In the genomic region with DNA sequence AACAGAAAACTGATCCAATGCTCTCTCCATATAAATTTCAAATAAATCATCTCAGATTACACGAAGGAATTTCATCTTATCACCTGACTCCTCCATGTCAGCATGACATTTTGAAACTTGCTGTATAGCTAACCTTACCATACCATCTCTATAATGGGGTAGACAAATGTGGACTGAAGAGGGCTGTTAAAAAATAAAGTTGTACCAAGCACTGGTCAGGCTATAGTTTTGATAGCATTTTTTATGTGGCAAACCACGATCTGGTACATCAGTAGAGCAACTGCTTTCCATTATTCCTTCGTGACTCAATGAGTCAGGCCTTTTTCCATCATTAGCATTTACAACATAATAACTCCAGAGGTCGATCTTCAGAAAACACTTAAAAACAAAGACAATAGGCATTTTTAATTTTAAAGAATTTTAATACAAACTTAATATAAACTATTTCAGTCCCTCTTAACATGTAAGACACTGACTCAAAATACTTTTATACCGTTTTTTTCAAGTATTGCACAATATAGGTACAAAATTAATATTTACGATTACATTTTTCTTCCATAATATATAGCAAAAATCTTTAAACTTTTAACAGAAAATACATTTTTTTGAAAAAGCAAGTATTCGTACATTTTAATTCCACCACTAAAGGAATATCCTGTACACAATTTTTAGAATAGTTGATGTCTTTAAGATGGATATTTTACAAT, we compare ENCODE assay signal across 12 cellular contexts. TPM values are rescaled to one million over a fixed set of nuclear protein-coding genes. Genes with fewer than 3 reads are reported as not detected.
DNase-seq lines count a peak whose midpoint lies in the region; ATAC-seq, FAIRE-seq and TF ChIP-seq lines count a peak whose summit lies in the region.
"Had no signal": no experiment of that assay in that cellular context is flagged by ENCODE, and none has a peak within 500 bp of the region (broad histone marks: within the 10 kb centered on the region; RNA-seq: fewer than 3 reads in every experiment).

No MANE protein-coding gene starts in this region.

- H3K27ac ChIP-seq in ascending aorta (peak overlapping the region in 1 of 2 donors; percentile 21), liver (ENCODE audit: low read depth in 1 of 2, low read length in 2 of 2) (no peak overlapping the region)

- H3K9me3 Mint-ChIP-seq in stimulated activated naive CD8-positive, alpha-beta T cell treated with anti-CD3 and anti-CD28 coated beads, Interleukin-15, amount 100 ng/mL, for 72 hours = no peaks in the 10 kb centered on the region
- no peaks in the 10 kb centered on the region for H3K9me3 Mint-ChIP-seq in nephron progenitor cell
- H3K9me3 Mint-ChIP-seq: activated CD4-positive, alpha-beta T cell treated with anti-CD3 and anti-CD28 coated beads, Interleukin-2, amount 10 ng/mL, durations not matched to agents 7 days and 5 days; activated naive CD4-positive, alpha-beta T cell treated with anti-CD3 and anti-CD28 coated beads for 36 hours; H9 had no signal

- H3K27me3 Mint-ChIP-seq in stimulated activated naive CD8-positive, alpha-beta T cell treated with anti-CD3 and anti-CD28 coated beads, Interleukin-15, amount 100 ng/mL, for 72 hours = no peaks in the 10 kb centered on the region
- H3K27me3 Mint-ChIP-seq in nephron progenitor cell (ENCODE audit: low read depth, poor library complexity) = peaks cover 3% of the 10 kb centered on the region
- H3K27me3 Mint-ChIP-seq: activated CD4-positive, alpha-beta T cell treated with anti-CD3 and anti-CD28 coated beads, Interleukin-2, amount 10 ng/mL, durations not matched to agents 7 days and 5 days had no signal

- H3K9ac ChIP-seq in liver (ENCODE audit: low read depth in 1 of 2, low read length in 2 of 2) = peak overlapping the region; percentile 47 to 100

- H3K4me1 Mint-ChIP-seq in stimulated activated naive CD8-positive, alpha-beta T cell treated with anti-CD3 and anti-CD28 coated beads, Interleukin-15, amount 100 ng/mL, for 72 hours = peaks cover 32% of the 10 kb centered on the region
- peaks cover 34% of the 10 kb centered on the region for H3K4me1 Mint-ChIP-seq in nephron progenitor cell

- TF ChIP-seq RAD21 in liver (IDR thresholded peaks at IDR 0.05) = no peak

- 36% methylated on average over 7 of the region's 7 CpGs for WGBS in liver

- DNase-seq in HTR-8/SVneo (ENCODE audit: insufficient read length, low spot score) (no peak), ascending aorta (ENCODE audit: low spot score in 2 of 2) (no peak), nephron progenitor cell (no peak), NCI-H1105 (lab: John Stamatoyannopoulos, UW) (no peak), NCI-H345 (lab: John Stamatoyannopoulos, UW) (no peak)
- DNase-seq in stimulated activated naive CD8-positive, alpha-beta T cell treated with anti-CD3 and anti-CD28 coated beads, Interleukin-15, amount 100 ng/mL, for 72 hours = no peak
- DNase-seq: activated CD4-positive, alpha-beta T cell treated with anti-CD3 and anti-CD28 coated beads, Interleukin-2, amount 10 ng/mL, durations not matched to agents 7 days and 5 days; activated naive CD4-positive, alpha-beta T cell treated with anti-CD3 and anti-CD28 coated beads for 36 hours; H9; NCI-H187 treated with DMSO at 0.1 percent for 48 hours; stimulated activated CD4-positive, alpha-beta T cell treated with anti-CD3 and anti-CD28 coated beads, Interleukin-12 subunit alpha, Interleukin-12 subunit beta, amount 100 ng/mL, for 4 hours had no signal

- FAIRE-seq in HTR-8/SVneo (lab: Jason Lieb, UNC) = peak; percentile 33

- H3K36me3 ChIP-seq in ascending aorta (peaks cover 5 to 8% of the 10 kb centered on the region in 2 donors), liver (ENCODE audit: control insufficient read depth in 4 of 4, insufficient read depth in 3 of 4, low read depth in 1 of 4, low read length in 3 of 4) (peaks cover 2 to 14% (median 8%) of the 10 kb centered on the region in 4 donors)

- peak overlapping the region; percentile 66 to 80 for H3K4me3 Mint-ChIP-seq in stimulated activated naive CD8-positive, alpha-beta T cell treated with anti-CD3 and anti-CD28 coated beads, Interleukin-15, amount 100 ng/mL, for 72 hours
- H3K4me3 Mint-ChIP-seq in nephron progenitor cell = no peak overlapping the region
- H3K4me3 Mint-ChIP-seq: activated naive CD4-positive, alpha-beta T cell treated with anti-CD3 and anti-CD28 coated beads for 36 hours had no signal

- TF ChIP-seq CTCF in ascending aorta (IDR thresholded peaks at IDR 0.05) = no peak
- no peak for TF ChIP-seq CTCF in liver (IDR thresholded peaks at IDR 0.05; ENCODE audit: low read depth, low read length, missing input control)
- no peak for TF ChIP-seq CTCF in nephron progenitor cell (IDR thresholded peaks at IDR 0.05)

- no peaks in the 10 kb centered on the region for H3K9me3 ChIP-seq in ascending aorta
- H3K9me3 ChIP-seq in liver (ENCODE audit: control insufficient read depth in 4 of 4, low read length in 3 of 4) = no peaks in the 10 kb centered on the region

- intact Hi-C loops in ascending aorta (cut with DNase I) = no loop called here

- no peak for ATAC-seq in stimulated activated naive CD8-positive, alpha-beta T cell treated with anti-CD3 and anti-CD28 coated beads, Interleukin-15, amount 100 ng/mL, for 72 hours

- H3K4me1 ChIP-seq in ascending aorta = peaks cover 0 to 8% of the 10 kb centered on the region in 2 donors
- H3K4me1 ChIP-seq in liver (ENCODE audit: control insufficient read depth in 4 of 4, insufficient read depth in 4 of 4, low read length in 3 of 4) = peaks cover 0 to 22% (median 16%) of the 10 kb centered on the region in 4 donors

- H3K4me3 ChIP-seq in ascending aorta = peak overlapping the region; percentile 34 to 99
- no peak overlapping the region for H3K4me3 ChIP-seq in liver (ENCODE audit: low read depth in 1 of 3, low read length in 3 of 3)

- peaks cover 18% of the 10 kb centered on the region for H3K36me3 Mint-ChIP-seq in nephron progenitor cell (ENCODE audit: low read depth)

- H3K27ac Mint-ChIP-seq in stimulated activated naive CD8-positive, alpha-beta T cell treated with anti-CD3 and anti-CD28 coated beads, Interleukin-15, amount 100 ng/mL, for 72 hours = no peak overlapping the region
- H3K27ac Mint-ChIP-seq in nephron progenitor cell = no peak overlapping the region
- H3K27ac Mint-ChIP-seq: activated CD4-positive, alpha-beta T cell treated with anti-CD3 and anti-CD28 coated beads, Interleukin-2, amount 10 ng/mL, durations not matched to agents 7 days and 5 days had no signal

- H3K27me3 ChIP-seq in ascending aorta = no peaks in the 10 kb centered on the region
- H3K27me3 ChIP-seq in liver (ENCODE audit: control insufficient read depth in 4 of 4, insufficient read depth in 4 of 4, low read length in 3 of 4) = no peaks in the 10 kb centered on the region

TF ChIP-seq in liver, 16 proteins besides CTCF, POLR2A, EP300 and RAD21:
- TF ChIP-seq, protein P1, sequence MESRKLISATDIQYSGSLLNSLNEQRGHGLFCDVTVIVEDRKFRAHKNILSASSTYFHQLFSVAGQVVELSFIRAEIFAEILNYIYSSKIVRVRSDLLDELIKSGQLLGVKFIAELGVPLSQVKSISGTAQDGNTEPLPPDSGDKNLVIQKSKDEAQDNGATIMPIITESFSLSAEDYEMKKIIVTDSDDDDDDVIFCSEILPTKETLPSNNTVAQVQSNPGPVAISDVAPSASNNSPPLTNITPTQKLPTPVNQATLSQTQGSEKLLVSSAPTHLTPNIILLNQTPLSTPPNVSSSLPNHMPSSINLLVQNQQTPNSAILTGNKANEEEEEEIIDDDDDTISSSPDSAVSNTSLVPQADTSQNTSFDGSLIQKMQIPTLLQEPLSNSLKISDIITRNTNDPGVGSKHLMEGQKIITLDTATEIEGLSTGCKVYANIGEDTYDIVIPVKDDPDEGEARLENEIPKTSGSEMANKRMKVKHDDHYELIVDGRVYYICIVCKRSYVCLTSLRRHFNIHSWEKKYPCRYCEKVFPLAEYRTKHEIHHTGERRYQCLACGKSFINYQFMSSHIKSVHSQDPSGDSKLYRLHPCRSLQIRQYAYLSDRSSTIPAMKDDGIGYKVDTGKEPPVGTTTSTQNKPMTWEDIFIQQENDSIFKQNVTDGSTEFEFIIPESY (IDR thresholded peaks at IDR 0.05) = no peak
- TF ChIP-seq GABPA (IDR thresholded peaks at IDR 0.05 in 1 of 2, conservative IDR thresholded peaks at IDR 0.05 in 1 of 2) (no peak), YY1 (IDR thresholded peaks at IDR 0.05) (no peak), NR2F2 (IDR thresholded peaks at IDR 0.05) (no peak), SP1 (IDR thresholded peaks at IDR 0.05) (no peak), MAX (IDR thresholded peaks at IDR 0.05) (no peak), RXRA (IDR thresholded peaks at IDR 0.05) (no peak), HNF4G (IDR thresholded peaks at IDR 0.05) (no peak), FOXA2 (IDR thresholded peaks at IDR 0.05) (no peak), FOXA1 (IDR thresholded peaks at IDR 0.05) (no peak), HNF4A (conservative IDR thresholded peaks at IDR 0.05) (no peak), ATF3 (IDR thresholded peaks at IDR 0.05) (no peak)

RNA-seq across cellular contexts. Expression of gene TOB1, which starts 4.2 kb away (rescaled TPM):
- 41.7 TPM for total RNA-seq in ascending aorta
- 10 to 100 TPM; 10.2 to 28.0 TPM for total RNA-seq in liver
- polyA plus RNA-seq in liver = 100 to 1,000 TPM in 1 of 2 donors, 10 to 100 TPM in 1; 47.5 to 132 TPM

RNA-seq across cellular contexts. Expression of gene WFIKKN2, which starts 26.6 kb away (rescaled TPM):
- total RNA-seq in ascending aorta (not detected), liver (under 1 TPM in 1 of 2 donors, not detected in 1; 0.19 TPM)
- under 1 TPM; 0.02 to 0.07 TPM for polyA plus RNA-seq in liver
- total RNA-seq: activated CD4-positive, alpha-beta T cell treated with anti-CD3 and anti-CD28 coated beads, Interleukin-2, amount 10 ng/mL, durations not matched to agents 7 days and 5 days; activated naive CD4-positive, alpha-beta T cell treated with anti-CD3 and anti-CD28 coated beads for 36 hours had no signal

Comparison
In these comparisons a context has a peak if more than half of its experiments do, and no peak if none do; other contexts are left out.
1. H3K4me3 ChIP-seq: peak in ascending aorta (2 of 2); none in liver (0 of 3).